ENCODE assay signal across 13 cellular contexts in the genomic region with DNA sequence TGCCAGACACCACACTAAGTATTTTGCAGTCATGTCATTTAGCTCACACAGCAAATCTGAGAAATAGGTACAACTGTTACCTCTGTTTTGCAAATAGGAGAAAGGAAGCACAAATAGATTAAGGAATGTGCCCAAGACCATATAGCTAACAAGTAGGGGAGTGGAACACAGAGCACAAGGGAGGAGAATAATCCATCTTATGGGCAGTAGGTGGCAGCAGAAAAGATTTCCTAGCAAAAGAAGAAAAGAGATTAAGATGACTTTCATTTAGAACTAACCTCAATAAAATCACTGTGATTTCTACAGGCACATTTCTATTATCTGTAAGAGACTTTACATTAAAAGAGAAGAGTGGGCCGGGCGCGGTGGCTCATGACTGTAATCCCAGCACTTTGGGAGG. TPM values are rescaled to one million over a fixed set of nuclear protein-coding genes. Genes with fewer than 3 reads are reported as not detected.
DNase-seq lines count a peak whose midpoint lies in the region; ATAC-seq and TF ChIP-seq lines count a peak whose summit lies in the region.
"Had no signal": no experiment of that assay in that cellular context is flagged by ENCODE, and none has a peak within 500 bp of the region (broad histone marks: within the 10 kb centered on the region; RNA-seq: fewer than 3 reads in every experiment).

No MANE protein-coding gene starts in this region.

- H3K4me1 Mint-ChIP-seq in H9 = peaks cover 38 to 41% of the 10 kb centered on the region in 2 experiments

- H3K9me3 ChIP-seq in H9 (ENCODE audit: control insufficient read depth, low read depth, low read length) = no peaks in the 10 kb centered on the region
- no peaks in the 10 kb centered on the region for H3K9me3 ChIP-seq in SK-N-SH
- H3K9me3 ChIP-seq: right atrium auricular region, SJSA1 had no signal

- no peak for TF ChIP-seq EP300 in SK-N-SH (IDR thresholded peaks at IDR 0.05; ENCODE audit: borderline replicate concordance in 1 of 2, low read depth in 1 of 2, low read length in 1 of 2)

- no peak overlapping the region for H2BK12ac ChIP-seq in H9 (ENCODE audit: insufficient read length, low read depth, low read length)

- H2BK20ac ChIP-seq in H9 (ENCODE audit: low read depth, low read length, poor library complexity, severe bottlenecking) = no peak overlapping the region

- H3K9me2 ChIP-seq in SK-N-SH = no peaks in the 10 kb centered on the region

- DNase-seq in AML-193 (lab: John Stamatoyannopoulos, UW) = peak; percentile 25 to 35
- DNase-seq in H9 = no peak
- no peak for DNase-seq in SK-N-SH
- DNase-seq in foreskin keratinocyte = no peak
- no peak for DNase-seq in stimulated activated CD4-positive, alpha-beta T cell treated with anti-CD3 and anti-CD28 coated beads, Interleukin-12 subunit alpha, Interleukin-12 subunit beta, amount 100 ng/mL, for 4 hours
- no peak for DNase-seq in stimulated activated CD4-positive, alpha-beta T cell treated with anti-CD3 and anti-CD28 coated beads, Interleukin-1b, Interleukin-23, amount 100 ng/mL, for 48 hours
- DNase-seq in COLO668 (lab: John Stamatoyannopoulos, UW; ENCODE audit: unreplicated experiment) = no peak
- DNase-seq: activated CD4-positive, alpha-beta memory T cell treated with anti-CD3 and anti-CD28 coated beads, Interleukin-2, amount 10 ng/mL, durations not matched to agents 7 days and 5 days; NCI-H2171 treated with DMSO at 0.1 percent for 48 hours had no signal

- no peak overlapping the region for H3K4ac ChIP-seq in H9 (ENCODE audit: low read depth, low read length)

- no peak overlapping the region for H2BK120ac ChIP-seq in H9 (ENCODE audit: low read depth, low read length, poor library complexity, severe bottlenecking)

- ATAC-seq in foreskin keratinocyte (peak; percentile 38), HG03095 (IDR thresholded peaks at IDR 0.05; ENCODE audit: unreplicated experiment) (no peak)

- POLR2A ChIA-PET in SK-N-SH (lab: Yijun Ruan, JAX) = no interaction called here

- H3K56ac ChIP-seq in H9 (ENCODE audit: insufficient read length, low read depth, low read length) = no peak overlapping the region

- H2BK15ac ChIP-seq in H9 (ENCODE audit: low read depth, low read length) = no peak overlapping the region

- H3K27me3 Mint-ChIP-seq in H9 (ENCODE audit: low read depth) = no peaks in the 10 kb centered on the region
- H3K27me3 Mint-ChIP-seq: activated CD4-positive, alpha-beta memory T cell treated with anti-CD3 and anti-CD28 coated beads, Interleukin-2, amount 10 ng/mL, durations not matched to agents 7 days and 5 days; activated naive CD8-positive, alpha-beta T cell had no signal

- H3K79me2 ChIP-seq in H9 (ENCODE audit: insufficient read depth, low read length) = no peaks in the 10 kb centered on the region
- H3K79me2 ChIP-seq in SK-N-SH (ENCODE audit: insufficient read depth) = peaks cover 7% of the 10 kb centered on the region

- H3K9ac ChIP-seq in H9 (ENCODE audit: extremely low read depth, insufficient read length, low read length) (no peak overlapping the region), SK-N-SH (no peak overlapping the region)

- H3K36me3 Mint-ChIP-seq in H9 (ENCODE audit: insufficient read depth in 1 of 3, low read depth in 3 of 3) = peaks cover under 1% of the 10 kb centered on the region in 3 experiments; a peak in 2 of 7 replicates
- H3K36me3 Mint-ChIP-seq: activated naive CD8-positive, alpha-beta T cell had no signal

- no peak overlapping the region for H3K27ac ChIP-seq in H9 (ENCODE audit: insufficient read length, low read depth, low read length)
- no peak overlapping the region for H3K27ac ChIP-seq in SK-N-SH (ENCODE audit: low read depth in 2 of 2, low read length in 1 of 2)
- H3K27ac ChIP-seq in foreskin keratinocyte = no peak overlapping the region
- H3K27ac ChIP-seq: right atrium auricular region, SJSA1 had no signal

- no peak overlapping the region for H4K8ac ChIP-seq in H9 (replicated peaks; ENCODE audit: insufficient read length, low read depth, low read length)

- H3K23ac ChIP-seq in H9 (ENCODE audit: insufficient read length, low read depth, low read length) = no peak overlapping the region

- no peak overlapping the region for H3K4me3 Mint-ChIP-seq in H9
- H3K4me3 Mint-ChIP-seq: activated CD4-positive, alpha-beta memory T cell treated with anti-CD3 and anti-CD28 coated beads, Interleukin-2, amount 10 ng/mL, durations not matched to agents 7 days and 5 days; activated naive CD8-positive, alpha-beta T cell had no signal

- H3K18ac ChIP-seq in H9 (ENCODE audit: insufficient read length, low read depth, low read length) = no peak overlapping the region

- TF ChIP-seq RAD21 in SK-N-SH (IDR thresholded peaks at IDR 0.05; ENCODE audit: low read length) = no peak

- H3K4me1 ChIP-seq in H9 (ENCODE audit: insufficient read depth, low read length) = peaks cover 9% of the 10 kb centered on the region
- peaks cover 5 to 15% of the 10 kb centered on the region in 2 experiments; a peak in 3 of 4 replicates for H3K4me1 ChIP-seq in SK-N-SH (ENCODE audit: control insufficient read depth in 1 of 2, insufficient read depth in 2 of 2, low read depth in 1 of 2, low read length in 1 of 2)
- no peaks in the 10 kb centered on the region for H3K4me1 ChIP-seq in foreskin keratinocyte
- H3K4me1 ChIP-seq: right atrium auricular region had no signal

- H3K9me3 Mint-ChIP-seq in H9 = no peaks in the 10 kb centered on the region
- H3K9me3 Mint-ChIP-seq: activated CD4-positive, alpha-beta memory T cell treated with anti-CD3 and anti-CD28 coated beads, Interleukin-2, amount 10 ng/mL, durations not matched to agents 7 days and 5 days had no signal

- H4K20me1 ChIP-seq in H9 (ENCODE audit: control insufficient read depth, insufficient read depth, insufficient read length) (no peaks in the 10 kb centered on the region), SK-N-SH (ENCODE audit: insufficient read depth) (no peaks in the 10 kb centered on the region; the same call in 1 of the 2 replicates)

- no peak overlapping the region for H4K91ac ChIP-seq in H9 (ENCODE audit: insufficient read length, low read depth, low read length)

- no peak overlapping the region for H3T11ph ChIP-seq in H9 (ENCODE audit: low read length)

- peaks cover 11 to 13% of the 10 kb centered on the region in 2 experiments for H3K36me3 ChIP-seq in SK-N-SH (replicated peaks in 1 of 2; ENCODE audit: control insufficient read depth in 1 of 2, insufficient read depth in 2 of 2, low read length in 1 of 2)

- H2AK5ac ChIP-seq in H9 (ENCODE audit: insufficient read length, low read length) = no peak overlapping the region

- no peak overlapping the region for H2AFZ ChIP-seq in H9 (ENCODE audit: low read length)
- H2AFZ ChIP-seq in SK-N-SH (ENCODE audit: low read depth) = no peak overlapping the region

- H4K5ac ChIP-seq in H9 (ENCODE audit: insufficient read length, low read depth, low read length) = no peak overlapping the region

- TF ChIP-seq CTCF in H9 (conservative IDR thresholded peaks at IDR 0.05) (peak; percentile 53), SK-N-SH (IDR thresholded peaks at IDR 0.05) (peak; percentile 41), foreskin keratinocyte (conservative IDR thresholded peaks at IDR 0.05) (peak; percentile 40)

- no peaks in the 10 kb centered on the region for H3F3A ChIP-seq in SK-N-SH (replicated peaks; ENCODE audit: insufficient read depth)

- no peak overlapping the region for H2BK5ac ChIP-seq in H9 (ENCODE audit: insufficient read length, low read length)

- H3K4me2 ChIP-seq in H9 (ENCODE audit: insufficient read depth, insufficient read length, low read length) = no peak overlapping the region
- H3K4me2 ChIP-seq in SK-N-SH = no peak overlapping the region

- no peak overlapping the region for H3K4me3 ChIP-seq in SK-N-SH (ENCODE audit: low read depth in 2 of 2, low read length in 1 of 2)
- H3K4me3 ChIP-seq: right atrium auricular region, SJSA1 had no signal

- H3K23me2 ChIP-seq in H9 (ENCODE audit: insufficient read length, low read depth, low read length, poor library complexity, severe bottlenecking) = no peaks in the 10 kb centered on the region

- no peak overlapping the region for H3K14ac ChIP-seq in H9 (ENCODE audit: insufficient read depth, low read length)

- CTCF ChIA-PET in SK-N-SH (lab: Yijun Ruan, JAX) = interaction anchor here (1.1 to 2.1 kb wide), 4 partner anchors 8 to 414 kb away, joined by 3 to 5 read pairs (median 4); no protein-coding TSS in a partner anchor

- H3K27ac Mint-ChIP-seq in H9 = no peak overlapping the region; a peak in 2 of 7 replicates
- H3K27ac Mint-ChIP-seq: activated CD4-positive, alpha-beta memory T cell treated with anti-CD3 and anti-CD28 coated beads, Interleukin-2, amount 10 ng/mL, durations not matched to agents 7 days and 5 days; activated naive CD8-positive, alpha-beta T cell had no signal

- no peaks in the 10 kb centered on the region for H3K27me3 ChIP-seq in H9 (ENCODE audit: insufficient read depth, low read length)
- H3K27me3 ChIP-seq in SK-N-SH (ENCODE audit: insufficient read depth) = no peaks in the 10 kb centered on the region
- H3K27me3 ChIP-seq in foreskin keratinocyte = no peaks in the 10 kb centered on the region
- H3K27me3 ChIP-seq: right atrium auricular region, SJSA1 had no signal

- no peaks in the 10 kb centered on the region for H3K79me1 ChIP-seq in H9 (ENCODE audit: insufficient read depth, low read depth, low read length, poor library complexity, severe bottlenecking)

- no CpG with 5 or more reads among the region's 3 CpGs for WGBS in H9 (ENCODE audit: extremely low coverage, insufficient read length, low lambda C conversion rate)
- WGBS in SK-N-SH (ENCODE audit: low lambda C conversion rate) = 96% methylated on average over 3 of the region's 3 CpGs

TF ChIP-seq in SK-N-SH, 30 proteins besides CTCF, POLR2A, EP300 and RAD21:
- TF ChIP-seq SMC3 (IDR thresholded peaks at IDR 0.05; ENCODE audit: low read depth, low read length) = no peak
- TF ChIP-seq, protein P1, sequence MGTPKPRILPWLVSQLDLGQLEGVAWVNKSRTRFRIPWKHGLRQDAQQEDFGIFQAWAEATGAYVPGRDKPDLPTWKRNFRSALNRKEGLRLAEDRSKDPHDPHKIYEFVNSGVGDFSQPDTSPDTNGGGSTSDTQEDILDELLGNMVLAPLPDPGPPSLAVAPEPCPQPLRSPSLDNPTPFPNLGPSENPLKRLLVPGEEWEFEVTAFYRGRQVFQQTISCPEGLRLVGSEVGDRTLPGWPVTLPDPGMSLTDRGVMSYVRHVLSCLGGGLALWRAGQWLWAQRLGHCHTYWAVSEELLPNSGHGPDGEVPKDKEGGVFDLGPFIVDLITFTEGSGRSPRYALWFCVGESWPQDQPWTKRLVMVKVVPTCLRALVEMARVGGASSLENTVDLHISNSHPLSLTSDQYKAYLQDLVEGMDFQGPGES (IDR thresholded peaks at IDR 0.05; ENCODE audit: low read depth, low read length) = no peak
- TF ChIP-seq TCF12 (IDR thresholded peaks at IDR 0.05) = no peak

RNA-seq across cellular contexts. Expression of gene NR1I2, which starts 49.1 kb away (rescaled TPM):
- total RNA-seq in H9 (2021) (not detected in 2 replicates), foreskin keratinocyte (not detected in 2 replicates)
- polyA plus RNA-seq in SK-N-SH (2012; rRNA removed) (0.03 TPM in 1 of 2 replicates, not detected in the other), foreskin keratinocyte (not detected in 2 replicates)
- not detected in 2 replicates for polyA plus RNA-seq in SK-N-SH (2012; cell fraction: cytosol; rRNA removed)
- polyA plus RNA-seq in SK-N-SH (2012; cell fraction: nucleus; rRNA removed) = 0.12 and 0.14 TPM in 2 replicates

Comparison
In these comparisons a context has a peak if more than half of its experiments do, and no peak if none do; other contexts are left out.
1. DNase-seq: peak in AML-193 (2 of 2); none in H9 (single experiment), SK-N-SH (single experiment), foreskin keratinocyte (0 of 2), stimulated activated CD4-positive, alpha-beta T cell treated with anti-CD3 and anti-CD28 coated beads, Interleukin-12 subunit alpha, Interleukin-12 subunit beta, amount 100 ng/mL, for 4 hours (single experiment), stimulated activated CD4-positive, alpha-beta T cell treated with anti-CD3 and anti-CD28 coated beads, Interleukin-1b, Interleukin-23, amount 100 ng/mL, for 48 hours (single experiment) and COLO668 (single experiment).
2. Peak in every context shown above with its lines, with median percentiles within 50 percentile points of each other: CTCF ChIP-seq.